Comparison of ENCODE assay signal across 9 cellular contexts in the genomic region with DNA sequence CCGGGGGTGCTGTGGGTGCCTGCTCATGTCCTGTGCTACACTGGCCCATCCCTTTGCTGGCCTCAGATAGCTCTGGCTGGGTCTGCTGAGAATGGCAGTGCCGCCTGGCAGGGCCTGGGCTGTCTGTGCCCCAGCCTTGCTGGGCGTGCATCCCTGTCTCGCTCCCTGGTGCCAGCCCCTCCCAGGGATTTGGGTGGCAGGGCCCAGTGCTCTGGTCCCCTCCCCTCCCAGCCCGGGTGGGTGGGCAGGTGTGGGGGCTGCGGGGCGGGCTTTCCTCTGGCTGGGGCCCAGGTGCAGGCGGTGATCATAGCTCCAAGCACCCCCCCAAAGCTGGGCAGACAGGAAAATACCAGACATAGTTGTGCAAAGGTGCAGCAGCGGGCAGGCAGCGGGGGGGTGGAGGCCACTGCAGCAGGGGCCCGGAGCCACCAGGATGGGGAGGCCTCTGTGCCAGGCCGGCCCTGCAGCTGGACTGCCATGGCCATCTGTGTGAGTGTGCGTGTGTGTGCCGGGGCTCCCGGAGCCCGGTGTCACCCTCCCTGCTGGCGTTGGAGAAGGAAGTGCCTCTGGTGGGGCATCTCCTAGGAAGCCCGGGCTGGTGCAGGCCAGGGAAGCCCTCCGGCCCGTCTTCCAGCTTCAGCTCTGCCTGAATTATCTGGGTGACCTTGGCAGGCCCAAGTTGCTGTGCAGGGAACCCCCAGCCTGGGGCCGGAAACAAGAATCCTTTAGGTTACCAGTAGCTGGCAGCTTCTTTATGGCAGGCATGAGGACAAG. TPM values are rescaled to one million over a fixed set of nuclear protein-coding genes. Genes with fewer than 3 reads are reported as not detected.
DNase-seq lines count a peak whose midpoint lies in the region; ATAC-seq and TF ChIP-seq lines count a peak whose summit lies in the region.
"Had no signal": no experiment of that assay in that cellular context is flagged by ENCODE, and none has a peak within 500 bp of the region (broad histone marks: within the 10 kb centered on the region; RNA-seq: fewer than 3 reads in every experiment).

No MANE protein-coding gene starts in this region.

- H3K36me3 ChIP-seq in RWPE2 (ENCODE audit: low read depth) (no peaks in the 10 kb centered on the region), gastroesophageal sphincter (no peaks in the 10 kb centered on the region)
- H3K36me3 ChIP-seq: HAP-1 had no signal

- H3K27me3 ChIP-seq in RWPE2 (ENCODE audit: insufficient read depth, poor library complexity, severe bottlenecking) (no peaks in the 10 kb centered on the region), gastroesophageal sphincter (no peaks in the 10 kb centered on the region)

- no CpG with 5 or more reads among the region's 21 CpGs for WGBS in gastroesophageal sphincter (ENCODE audit: low coverage in 1 of 2), 2 donors

- H3K9me3 ChIP-seq in RWPE2 (ENCODE audit: severe bottlenecking) (no peaks in the 10 kb centered on the region), gastroesophageal sphincter (no peaks in the 10 kb centered on the region)
- H3K9me3 ChIP-seq: HAP-1 had no signal

- H3K4me3 ChIP-seq in RWPE2 (ENCODE audit: severe bottlenecking) = no peak overlapping the region
- H3K4me3 ChIP-seq in gastroesophageal sphincter = peak overlapping the region in 1 of 2 donors; percentile 19
- H3K4me3 ChIP-seq: HAP-1 had no signal

- peak overlapping the region; percentile 94 for H3K27ac ChIP-seq in RWPE2 (ENCODE audit: poor library complexity, severe bottlenecking)
- peak overlapping the region; percentile 11 to 100 (median 98) for H3K27ac ChIP-seq in gastroesophageal sphincter

- ATAC-seq in RWPE2 (ENCODE audit: low read depth) (peak; percentile 69), gastroesophageal sphincter (no peak), GM18909 (IDR thresholded peaks at IDR 0.05; ENCODE audit: poor library complexity, unreplicated experiment) (no peak), HG03196 (IDR thresholded peaks at IDR 0.05; ENCODE audit: unreplicated experiment) (no peak)
- ATAC-seq: activated T-helper 17 cell treated with anti-CD3 and anti-CD28 coated beads, Interleukin-2, amount 50 U/mL, for 72 hours had no signal

- peak; percentile 77 for DNase-seq in RWPE2 (ENCODE audit: low spot score)
- peak in 29 of 56 donors; percentile 12 to 72 (median 33) for DNase-seq in nucleus accumbens (lab: John Stamatoyannopoulos, UW)
- peak; percentile 64 for DNase-seq in ureter (ENCODE audit: low spot score)
- no peak for DNase-seq in NCI-H1694 (lab: John Stamatoyannopoulos, UW)

- no peak for TF ChIP-seq POLR2A in gastroesophageal sphincter (IDR thresholded peaks at IDR 0.05)

- no peak for TF ChIP-seq EP300 in gastroesophageal sphincter (IDR thresholded peaks at IDR 0.05)

- TF ChIP-seq CTCF in RWPE2 (IDR thresholded peaks at IDR 0.05; ENCODE audit: poor library complexity, severe bottlenecking) = no peak
- no peak for TF ChIP-seq CTCF in gastroesophageal sphincter (IDR thresholded peaks at IDR 0.05)

- peaks cover 50% of the 10 kb centered on the region for H3K4me1 ChIP-seq in RWPE2 (ENCODE audit: insufficient read depth, poor library complexity, severe bottlenecking)
- H3K4me1 ChIP-seq in gastroesophageal sphincter = peaks cover 3 to 100% (median 80%) of the 10 kb centered on the region in 3 donors

RNA-seq across cellular contexts. Expression of gene GLIS2, which starts 7.4 kb away (rescaled TPM):
- total RNA-seq in gastroesophageal sphincter (10 to 100 TPM in 1 of 4 donors, 1 to 10 TPM in 3; 5.7 to 26.9 (median 7.9) TPM), ureter (11.7 TPM)

RNA-seq across cellular contexts. Expression of gene PAM16, which starts 27.9 kb away (rescaled TPM):
- 10 to 100 TPM; 26.0 to 37.3 (median 34.7) TPM for total RNA-seq in gastroesophageal sphincter
- 58.6 TPM for total RNA-seq in ureter

RNA-seq across cellular contexts. Expression of gene VASN, which starts 48.4 kb away (rescaled TPM):
- total RNA-seq in gastroesophageal sphincter (10 to 100 TPM in 3 of 4 donors, 1 to 10 TPM in 1; 6.8 to 35.8 (median 19.9) TPM), ureter (13.4 TPM)

RNA-seq across cellular contexts. Expression of gene TFAP4, which starts 50.4 kb away (rescaled TPM):
- total RNA-seq in gastroesophageal sphincter (1 to 10 TPM; 3.3 to 5.9 (median 4.7) TPM), ureter (18.1 TPM)
